Comparison of ENCODE assay signal across 8 cellular contexts in genomic region chr3:177184602-177185001, GRCh38. TPM values are rescaled to one million over a fixed set of nuclear protein-coding genes. Genes with fewer than 3 reads are reported as not detected.
A peak's percentile ranks its signal among the peaks of the same experiment; 100 is the strongest.
DNase-seq lines count a peak whose midpoint lies in the region; ATAC-seq and TF ChIP-seq lines count a peak whose summit lies in the region.
"Not testable (repeated sequence)": the region's sequence is repeated elsewhere in the genome, so short reads cannot be mapped to it uniquely, and the experiment has no call there.

No MANE protein-coding gene starts in this region.

- not testable (repeated sequence) for H3K9me3 ChIP-seq in MM.1S (replicated peaks; ENCODE audit: insufficient read depth, low read length)

- H3K79me2 ChIP-seq in MM.1S (ENCODE audit: low read length): peaks cover 100% of the 10 kb centered on the region

- not testable (repeated sequence) for TF ChIP-seq CTCF in MM.1S (IDR thresholded peaks at IDR 0.05; ENCODE audit: low read length); foreskin keratinocyte (conservative IDR thresholded peaks at IDR 0.05)

- not testable (repeated sequence) for H3K9ac ChIP-seq in MM.1S (ENCODE audit: low read length)

- not testable (repeated sequence) for H3K36me3 Mint-ChIP-seq in activated T-cell treated with anti-CD3 and anti-CD28 coated beads, Interleukin-2, amount 50 U/mL, for 72 hours (ENCODE audit: insufficient read depth in 2 of 2); stimulated activated effector memory CD8-positive, alpha-beta T cell treated with anti-CD3 and anti-CD28 coated beads, Interleukin-12 subunit alpha, Interleukin-12 subunit beta, amount 100 ng/mL, for 72 hours

- peaks cover 75% of the 10 kb centered on the region for H3K4me1 Mint-ChIP-seq in activated T-cell treated with anti-CD3 and anti-CD28 coated beads, Interleukin-2, amount 50 U/mL, for 72 hours (ENCODE audit: low read depth)
- peaks cover 64% of the 10 kb centered on the region for H3K4me1 Mint-ChIP-seq in stimulated activated effector memory CD8-positive, alpha-beta T cell treated with anti-CD3 and anti-CD28 coated beads, Interleukin-12 subunit alpha, Interleukin-12 subunit beta, amount 100 ng/mL, for 72 hours

- not testable (repeated sequence) for H3K36me3 ChIP-seq in MM.1S (replicated peaks; ENCODE audit: insufficient read depth, low read length)

- peak overlapping the region; percentile 1; the same call in 1 of the 2 replicates for H3K27ac ChIP-seq in MM.1S (ENCODE audit: low read length)
- not testable (repeated sequence) for H3K27ac ChIP-seq in foreskin keratinocyte

- peak overlapping the region; percentile 43 to 53 for H3K4me3 Mint-ChIP-seq in activated T-cell treated with anti-CD3 and anti-CD28 coated beads, Interleukin-2, amount 50 U/mL, for 72 hours
- peak overlapping the region; percentile 13 for H3K4me3 Mint-ChIP-seq in stimulated activated effector memory CD8-positive, alpha-beta T cell treated with anti-CD3 and anti-CD28 coated beads, Interleukin-12 subunit alpha, Interleukin-12 subunit beta, amount 100 ng/mL, for 72 hours

- peaks cover 94% of the 10 kb centered on the region for H4K20me1 ChIP-seq in MM.1S (ENCODE audit: insufficient read depth, low read length)

- not testable (repeated sequence) for H3K4me2 ChIP-seq in MM.1S (ENCODE audit: low read depth, low read length)

- H3K27ac Mint-ChIP-seq in activated T-cell treated with anti-CD3 and anti-CD28 coated beads, Interleukin-2, amount 50 U/mL, for 72 hours: peak overlapping the region; percentile 54
- peak overlapping the region; percentile 55 for H3K27ac Mint-ChIP-seq in stimulated activated effector memory CD8-positive, alpha-beta T cell treated with anti-CD3 and anti-CD28 coated beads, Interleukin-12 subunit alpha, Interleukin-12 subunit beta, amount 100 ng/mL, for 72 hours

- H3K4me1 ChIP-seq in MM.1S (ENCODE audit: low read length) (peaks cover 18% of the 10 kb centered on the region), foreskin keratinocyte (peaks cover 12% of the 10 kb centered on the region)

- not testable (repeated sequence) for H2AFZ ChIP-seq in MM.1S (ENCODE audit: low read length)

- not testable (repeated sequence) for H3K4me3 ChIP-seq in MM.1S (ENCODE audit: low read length)

- H3K27me3 ChIP-seq in MM.1S (replicated peaks; ENCODE audit: insufficient read depth, low read length); foreskin keratinocyte: not testable (repeated sequence)

- ATAC-seq in GM18502 (IDR thresholded peaks at IDR 0.05; ENCODE audit: poor library complexity, unreplicated experiment) (peak; percentile 91), GM19452 (IDR thresholded peaks at IDR 0.05; ENCODE audit: unreplicated experiment) (peak; percentile 91), HG02623 (IDR thresholded peaks at IDR 0.05; ENCODE audit: unreplicated experiment) (peak; percentile 78), HG03159 (IDR thresholded peaks at IDR 0.05; ENCODE audit: unreplicated experiment) (peak; percentile 95), foreskin keratinocyte (peak; percentile 56)
- peak; percentile 94 to 98 for ATAC-seq in activated T-cell treated with anti-CD3 and anti-CD28 coated beads, Interleukin-2, amount 50 U/mL, for 72 hours (replicated peaks in 1 of 2)
- peak; percentile 99 for ATAC-seq in stimulated activated effector memory CD8-positive, alpha-beta T cell treated with anti-CD3 and anti-CD28 coated beads, Interleukin-12 subunit alpha, Interleukin-12 subunit beta, amount 100 ng/mL, for 72 hours

- H3K27me3 Mint-ChIP-seq in activated T-cell treated with anti-CD3 and anti-CD28 coated beads, Interleukin-2, amount 50 U/mL, for 72 hours (ENCODE audit: low read depth): not testable (repeated sequence)

- H3K9me3 Mint-ChIP-seq in activated T-cell treated with anti-CD3 and anti-CD28 coated beads, Interleukin-2, amount 50 U/mL, for 72 hours; stimulated activated effector memory CD8-positive, alpha-beta T cell treated with anti-CD3 and anti-CD28 coated beads, Interleukin-12 subunit alpha, Interleukin-12 subunit beta, amount 100 ng/mL, for 72 hours: not testable (repeated sequence)

- peaks cover 13% of the 10 kb centered on the region; the same call in 1 of the 2 replicates for H3F3A ChIP-seq in MM.1S (ENCODE audit: insufficient read depth, low read length)

- not testable (repeated sequence) for H3K9me2 ChIP-seq in MM.1S (replicated peaks; ENCODE audit: insufficient read depth, low read length)

- DNase-seq in MM.1S: peak; percentile 41
- DNase-seq in activated T-cell treated with anti-CD3 and anti-CD28 coated beads, Interleukin-2, amount 50 U/mL, for 72 hours: peak; percentile 25 to 41
- DNase-seq in foreskin keratinocyte; stimulated activated effector memory CD8-positive, alpha-beta T cell treated with anti-CD3 and anti-CD28 coated beads, Interleukin-12 subunit alpha, Interleukin-12 subunit beta, amount 100 ng/mL, for 72 hours (ENCODE audit: low spot score in 2 of 2): not testable (repeated sequence)

RNA-seq across cellular contexts. Expression of gene TBL1XR1, which starts 12.7 kb away (rescaled TPM):
- 100 to 1,000 TPM; 179 to 240 TPM for total RNA-seq in activated T-cell treated with anti-CD3 and anti-CD28 coated beads, Interleukin-2, amount 50 U/mL, for 72 hours
- 100 and 107 TPM in 2 replicates for total RNA-seq in foreskin keratinocyte
- 25.8 and 29.6 TPM in 2 replicates for polyA plus RNA-seq in foreskin keratinocyte
